14 cellular contexts compared by ENCODE assay signal in the genomic region with DNA sequence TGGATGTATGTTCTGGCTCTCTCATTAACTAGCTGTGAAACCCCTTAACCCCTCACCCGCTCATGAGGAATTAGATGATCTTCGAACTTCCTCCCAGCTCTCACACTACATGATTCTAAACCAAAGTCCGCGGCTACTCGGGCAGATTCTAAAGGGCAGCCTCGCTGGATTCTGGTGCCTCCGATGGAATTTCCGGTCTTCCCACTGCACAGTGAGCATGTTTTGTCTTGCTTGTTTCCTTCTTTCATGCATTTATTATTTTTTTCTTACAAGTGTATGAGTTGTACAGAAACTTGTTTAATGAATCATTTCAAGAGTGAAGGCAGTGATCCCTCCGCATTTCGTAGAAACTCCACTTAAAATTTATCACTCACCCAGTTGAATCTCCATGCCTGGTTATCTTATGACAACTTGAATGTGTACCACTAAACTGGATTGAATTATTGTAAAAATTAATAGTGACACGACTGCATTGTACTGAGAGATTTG. TPM values are rescaled to one million over a fixed set of nuclear protein-coding genes. Genes with fewer than 3 reads are reported as not detected.
DNase-seq lines count a peak whose midpoint lies in the region; TF ChIP-seq lines count a peak whose summit lies in the region.
"Had no signal": no experiment of that assay in that cellular context is flagged by ENCODE, and none has a peak within 500 bp of the region (broad histone marks: within the 10 kb centered on the region; RNA-seq: fewer than 3 reads in every experiment).

No MANE protein-coding gene starts in this region.

- no peaks in the 10 kb centered on the region for H3K4me1 ChIP-seq in breast epithelium
- H3K4me1 ChIP-seq: body of pancreas had no signal

- H3K4me3 Mint-ChIP-seq in Calu3 (ENCODE audit: low read depth, unreplicated experiment), result peak overlapping the region; percentile 14
- no peak overlapping the region for H3K4me3 Mint-ChIP-seq in nephron progenitor cell
- H3K4me3 Mint-ChIP-seq: naive B cell, T-cell had no signal

- H3K27ac Mint-ChIP-seq in Calu3 (ENCODE audit: unreplicated experiment) (peak overlapping the region; percentile 58), nephron progenitor cell (peak overlapping the region; percentile 20)
- H3K27ac Mint-ChIP-seq: T-cell had no signal

- H3K36me3 ChIP-seq in breast epithelium, result no peaks in the 10 kb centered on the region

- CTCF ChIA-PET in Calu3 (lab: Charles Lee), result interaction anchor here (0.6 kb wide), 3 partner anchors 15 to 270 kb away, joined by 3 to 6 read pairs (median 5); no protein-coding TSS in a partner anchor

- H3K27me3 Mint-ChIP-seq in Calu3 (ENCODE audit: unreplicated experiment), result no peaks in the 10 kb centered on the region
- peaks cover 20% of the 10 kb centered on the region for H3K27me3 Mint-ChIP-seq in nephron progenitor cell (ENCODE audit: low read depth, poor library complexity)
- H3K27me3 Mint-ChIP-seq: naive B cell had no signal

- peak overlapping the region; percentile 84 for H3K27ac ChIP-seq in breast epithelium
- H3K27ac ChIP-seq: body of pancreas had no signal

- intact Hi-C loops in Calu3 (cut with micrococcal nuclease; ENCODE audit: unreplicated experiment) (no loop called here), breast epithelium (cut with DNase I; ENCODE audit: low total_unique reads) (loop anchor here (2.0 kb wide), 1 partner anchor 46 kb away; no protein-coding TSS in a partner anchor)

- H3K27me3 ChIP-seq in breast epithelium, result no peaks in the 10 kb centered on the region
- H3K27me3 ChIP-seq: body of pancreas had no signal

- BruUV-seq in Calu3 (replicated peaks; lab: Mats Ljungman, UMichigan), result no TSS peak

- TF ChIP-seq CTCF in Calu3 (IDR thresholded peaks at IDR 0.05; ENCODE audit: unreplicated experiment) (no peak), breast epithelium (IDR thresholded peaks at IDR 0.05) (no peak), nephron progenitor cell (IDR thresholded peaks at IDR 0.05) (no peak)

- H3K36me3 Mint-ChIP-seq in Calu3 (ENCODE audit: insufficient read depth, unreplicated experiment), result no peaks in the 10 kb centered on the region
- H3K36me3 Mint-ChIP-seq in nephron progenitor cell (ENCODE audit: low read depth), result no peaks in the 10 kb centered on the region
- H3K36me3 Mint-ChIP-seq: naive B cell, T-cell had no signal

- TF ChIP-seq POLR2A in breast epithelium (IDR thresholded peaks at IDR 0.05), result no peak

- H3K9me3 Mint-ChIP-seq in Calu3 (ENCODE audit: low read depth, unreplicated experiment) (no peaks in the 10 kb centered on the region), nephron progenitor cell (no peaks in the 10 kb centered on the region)
- H3K9me3 Mint-ChIP-seq: naive B cell, T-cell had no signal

- DNase-seq in Calu3, result no peak
- DNase-seq in HPDE6-E6E7 (ENCODE audit: extremely low spot score), result peak; percentile 76
- peak in 1 of 2 donors; percentile 58 for DNase-seq in breast epithelium (ENCODE audit: low spot score in 2 of 2)
- DNase-seq in nephron progenitor cell, result no peak
- no peak for DNase-seq in NCI-H345 treated with DMSO at 0.1 percent for 48 hours (lab: John Stamatoyannopoulos, UW; ENCODE audit: unreplicated experiment)
- no peak for DNase-seq in T1000 (lab: John Stamatoyannopoulos, UW)
- DNase-seq in NCI-H187 treated with DMSO at 0.1 percent for 48 hours (lab: John Stamatoyannopoulos, UW), result no peak
- DNase-seq in activated CD8-positive, alpha-beta memory T cell treated with anti-CD3 and anti-CD28 coated beads, Interleukin-2, amount 50 U/mL, for 48 hours, result no peak
- DNase-seq: naive B cell, NCI-H2081 treated with DMSO at 0.1 percent for 48 hours, T-cell had no signal

- H3K4me1 Mint-ChIP-seq in Calu3 (ENCODE audit: low read depth, unreplicated experiment), result peaks cover 36% of the 10 kb centered on the region
- H3K4me1 Mint-ChIP-seq in nephron progenitor cell, result no peaks in the 10 kb centered on the region

- no peak overlapping the region for H3K4me3 ChIP-seq in breast epithelium
- H3K4me3 ChIP-seq: body of pancreas, K562 had no signal

- no peaks in the 10 kb centered on the region for H3K9me3 ChIP-seq in breast epithelium
- H3K9me3 ChIP-seq: body of pancreas had no signal

RNA-seq across cellular contexts. Expression of a gene that starts 4.5 kb away (rescaled TPM):
- total RNA-seq in Calu3 (2022), result 0.17 TPM in 1 of 2 replicates, not detected in the other
- 1 to 10 TPM in 2 of 3 donors, under 1 TPM in 1; 0.96 to 4.8 (median 2.6) TPM for total RNA-seq in breast epithelium
- total RNA-seq: epithelial cell of proximal tubule, K562, T-cell had no signal

RNA-seq across cellular contexts. Expression of a gene that starts 9.5 kb away (rescaled TPM):
- total RNA-seq in Calu3 (2022) (5.0 and 5.9 TPM in 2 replicates), breast epithelium (10 to 100 TPM in 2 of 3 donors, 1 to 10 TPM in 1; 3.2 to 34.0 (median 20.6) TPM)
- total RNA-seq: K562 had no signal

RNA-seq across cellular contexts. Expression of a gene that starts 17.9 kb away (rescaled TPM):
- not detected in 2 replicates for total RNA-seq in Calu3 (2022)
- 10 to 100 TPM in 1 of 3 donors, 1 to 10 TPM in 2; 5.7 to 10.8 (median 6.4) TPM for total RNA-seq in breast epithelium
- total RNA-seq: body of pancreas, epithelial cell of proximal tubule, K562 had no signal

RNA-seq across cellular contexts. Expression of a gene that starts 31.5 kb away (rescaled TPM):
- 83.2 and 85.8 TPM in 2 replicates for total RNA-seq in Calu3 (2022)
- total RNA-seq in breast epithelium, result 10 to 100 TPM; 21.9 to 30.7 (median 28.2) TPM

RNA-seq across cellular contexts. Expression of a gene that starts 53.3 kb away (rescaled TPM):
- total RNA-seq in Calu3 (2022) (0.66 and 0.98 TPM in 2 replicates), breast epithelium (1 to 10 TPM in 1 of 3 donors, under 1 TPM in 2; 0.66 to 1.9 (median 0.73) TPM)
- total RNA-seq: body of pancreas had no signal
